In the genomic region with DNA sequence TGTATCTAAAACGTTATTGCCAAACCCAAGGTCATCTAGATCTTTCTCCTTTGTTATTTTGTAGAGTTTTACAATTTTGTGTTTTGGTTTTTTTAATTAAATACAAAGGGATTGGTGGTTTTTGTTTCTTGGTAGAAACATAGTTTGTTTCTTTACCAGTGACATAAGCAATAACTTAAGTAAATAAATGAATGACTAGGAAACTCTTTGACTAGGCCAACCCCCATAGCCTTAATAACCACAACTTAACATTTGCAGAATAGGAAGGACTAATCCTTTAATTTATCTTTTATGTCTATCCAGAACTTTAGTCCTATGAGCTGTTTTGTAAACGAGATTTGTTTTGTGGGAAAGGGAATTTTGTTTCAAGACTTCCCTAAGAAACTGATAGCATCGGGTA, we compare ENCODE assay signal across 17 cellular contexts.
"Had no signal": no experiment of that assay in that cellular context is flagged by ENCODE, and none has a peak within 500 bp of the region (broad histone marks: within the 10 kb centered on the region; RNA-seq: fewer than 3 reads in every experiment).

No MANE protein-coding gene starts in this region.

- H3K27ac ChIP-seq: brain microvascular endothelial cell, hepatocyte, left lung, parathyroid adenoma, thyroid gland had no signal

- H3K4me3 ChIP-seq: hepatocyte, left lung, mucosa of descending colon, thyroid gland had no signal

- H3K36me3 ChIP-seq: brain microvascular endothelial cell, left lung, thyroid gland had no signal

- H3K4me1 ChIP-seq: parathyroid adenoma had no signal

- ATAC-seq: activated CD4-positive, alpha-beta T cell treated with anti-CD3 and anti-CD28 coated beads for 36 hours; activated naive CD4-positive, alpha-beta T cell treated with anti-CD3 and anti-CD28 coated beads, Interleukin-2, amount 50 U/mL, for 72 hours; activated T-cell treated with anti-CD3 and anti-CD28 coated beads, Interleukin-2, amount 50 U/mL, for 4 hours; left lung; mucosa of descending colon; naive thymus-derived CD4-positive, alpha-beta T cell; stimulated activated memory B cell treated with anti-CD40 and anti-IgM and Interleukin-4, amounts not matched to agents 10 μg/mL and 1 μg/mL and 100 μg/mL, for 72 hours; T-helper 17 cell had no signal

- H3K27me3 ChIP-seq: brain microvascular endothelial cell, hepatocyte, left lung, thyroid gland had no signal

- DNase-seq: activated CD4-positive, alpha-beta memory T cell treated with anti-CD3 and anti-CD28 coated beads, Interleukin-2, amount 10 ng/mL, durations not matched to agents 7 days and 5 days; activated CD4-positive, alpha-beta T cell treated with anti-CD3 and anti-CD28 coated beads for 36 hours; activated effector memory CD4-positive, alpha-beta T cell treated with anti-CD3 and anti-CD28 coated beads, Interleukin-2, amount 50 U/mL, for 16 hours; activated T-cell treated with anti-CD3 and anti-CD28 coated beads, Interleukin-2, amount 50 U/mL, for 4 hours; brain microvascular endothelial cell; cortex of kidney; effector CD4-positive, alpha-beta T cell; kidney; left lung; mucosa of descending colon; naive thymus-derived CD4-positive, alpha-beta T cell; T-helper 17 cell; thyroid gland had no signal

- H3K9me3 ChIP-seq: left lung, mucosa of descending colon, thyroid gland had no signal
